Comparison of ENCODE assay signal across 14 cellular contexts in genomic region chr10:5424751-5425150, GRCh38. TPM values are rescaled to one million over a fixed set of nuclear protein-coding genes. Genes with fewer than 3 reads are reported as not detected.
"Had no signal": no experiment of that assay in that cellular context is flagged by ENCODE, and none has a peak within 500 bp of the region (broad histone marks: within the 10 kb centered on the region; RNA-seq: fewer than 3 reads in every experiment).

No MANE protein-coding gene starts in this region.

- H3K9me3 ChIP-seq: transverse colon had no signal

- H3K27me3 ChIP-seq: transverse colon had no signal

- H3K27ac Mint-ChIP-seq: activated CD8-positive, alpha-beta T cell treated with anti-CD3 and anti-CD28 coated beads for 36 hours; activated T-cell treated with anti-CD3 and anti-CD28 coated beads, Interleukin-2, amount 50 U/mL, for 72 hours; natural killer cell had no signal

- H3K27ac ChIP-seq: epithelial cell of prostate, transverse colon had no signal

- H3K36me3 ChIP-seq: transverse colon had no signal

- H3K4me3 ChIP-seq: transverse colon had no signal

- ATAC-seq: activated CD8-positive, alpha-beta T cell treated with anti-CD3 and anti-CD28 coated beads for 36 hours; activated T-cell treated with anti-CD3 and anti-CD28 coated beads, Interleukin-2, amount 50 U/mL, for 72 hours; left lobe of liver; natural killer cell; right cardiac atrium had no signal

- H3K36me3 Mint-ChIP-seq: natural killer cell had no signal

- H3K4me1 ChIP-seq: transverse colon had no signal

- H3K27me3 Mint-ChIP-seq: activated CD8-positive, alpha-beta T cell treated with anti-CD3 and anti-CD28 coated beads for 36 hours had no signal

- H3K9me3 Mint-ChIP-seq: natural killer cell had no signal

- H3K4me3 Mint-ChIP-seq: activated CD8-positive, alpha-beta T cell treated with anti-CD3 and anti-CD28 coated beads for 36 hours; activated T-cell treated with anti-CD3 and anti-CD28 coated beads, Interleukin-2, amount 50 U/mL, for 72 hours; natural killer cell had no signal

- DNase-seq: activated CD8-positive, alpha-beta memory T cell treated with anti-CD3 and anti-CD28 coated beads, Interleukin-2, amount 50 U/mL, for 4 hours; activated CD8-positive, alpha-beta T cell treated with anti-CD3 and anti-CD28 coated beads for 36 hours; activated naive CD4-positive, alpha-beta T cell; activated T-cell treated with anti-CD3 and anti-CD28 coated beads, Interleukin-2, amount 50 U/mL, for 72 hours; cortex of kidney; effector CD8-positive, alpha-beta T cell; mammary epithelial cell; natural killer cell; right cardiac atrium; small intestine; transverse colon had no signal

RNA-seq across cellular contexts. Expression of gene TUBAL3, which starts 20.1 kb away (rescaled TPM):
- total RNA-seq: activated CD8-positive, alpha-beta T cell treated with anti-CD3 and anti-CD28 coated beads for 36 hours; activated T-cell treated with anti-CD3 and anti-CD28 coated beads, Interleukin-2, amount 50 U/mL, for 72 hours; left lobe of liver; natural killer cell had no signal

RNA-seq across cellular contexts. Expression of gene UCN3, which starts 60.0 kb away (rescaled TPM):
- total RNA-seq: activated CD8-positive, alpha-beta T cell treated with anti-CD3 and anti-CD28 coated beads for 36 hours; activated T-cell treated with anti-CD3 and anti-CD28 coated beads, Interleukin-2, amount 50 U/mL, for 72 hours; cardiac septum; left lobe of liver; mammary epithelial cell; natural killer cell; right cardiac atrium had no signal
